In the genomic region with DNA sequence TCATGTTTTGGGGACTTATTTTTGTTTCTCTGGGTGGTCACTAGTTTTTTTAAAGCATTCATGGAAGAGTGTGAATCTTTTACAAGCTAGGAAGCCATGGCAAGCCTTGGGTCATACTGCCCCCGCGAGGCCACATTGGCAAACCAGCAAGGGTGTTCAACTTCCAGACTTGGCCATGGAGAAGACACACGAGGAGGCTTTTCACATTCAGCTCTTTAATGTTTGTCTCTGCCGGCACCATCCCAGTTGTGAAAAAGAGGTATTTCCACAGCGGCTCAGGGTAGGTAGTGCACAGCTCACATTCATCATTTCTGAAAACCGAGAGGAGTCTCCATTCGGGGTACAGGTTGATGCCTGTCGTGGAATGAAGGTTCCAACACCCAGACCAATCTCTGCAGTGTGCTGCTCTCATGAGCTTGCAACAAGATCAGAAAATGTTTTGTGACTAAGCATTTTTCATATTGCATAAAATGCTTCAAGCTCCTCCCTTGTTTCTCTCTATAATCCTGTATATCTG, we compare ENCODE assay signal across 1 cellular context.
A peak's percentile ranks its signal among the peaks of the same experiment; 100 is the strongest.
TF ChIP-seq lines count a peak whose summit lies in the region.

No MANE protein-coding gene starts in this region.

TF ChIP-seq in GM23338, 12 proteins besides CTCF, POLR2A, EP300 and RAD21:
- TF ChIP-seq, protein P1, sequence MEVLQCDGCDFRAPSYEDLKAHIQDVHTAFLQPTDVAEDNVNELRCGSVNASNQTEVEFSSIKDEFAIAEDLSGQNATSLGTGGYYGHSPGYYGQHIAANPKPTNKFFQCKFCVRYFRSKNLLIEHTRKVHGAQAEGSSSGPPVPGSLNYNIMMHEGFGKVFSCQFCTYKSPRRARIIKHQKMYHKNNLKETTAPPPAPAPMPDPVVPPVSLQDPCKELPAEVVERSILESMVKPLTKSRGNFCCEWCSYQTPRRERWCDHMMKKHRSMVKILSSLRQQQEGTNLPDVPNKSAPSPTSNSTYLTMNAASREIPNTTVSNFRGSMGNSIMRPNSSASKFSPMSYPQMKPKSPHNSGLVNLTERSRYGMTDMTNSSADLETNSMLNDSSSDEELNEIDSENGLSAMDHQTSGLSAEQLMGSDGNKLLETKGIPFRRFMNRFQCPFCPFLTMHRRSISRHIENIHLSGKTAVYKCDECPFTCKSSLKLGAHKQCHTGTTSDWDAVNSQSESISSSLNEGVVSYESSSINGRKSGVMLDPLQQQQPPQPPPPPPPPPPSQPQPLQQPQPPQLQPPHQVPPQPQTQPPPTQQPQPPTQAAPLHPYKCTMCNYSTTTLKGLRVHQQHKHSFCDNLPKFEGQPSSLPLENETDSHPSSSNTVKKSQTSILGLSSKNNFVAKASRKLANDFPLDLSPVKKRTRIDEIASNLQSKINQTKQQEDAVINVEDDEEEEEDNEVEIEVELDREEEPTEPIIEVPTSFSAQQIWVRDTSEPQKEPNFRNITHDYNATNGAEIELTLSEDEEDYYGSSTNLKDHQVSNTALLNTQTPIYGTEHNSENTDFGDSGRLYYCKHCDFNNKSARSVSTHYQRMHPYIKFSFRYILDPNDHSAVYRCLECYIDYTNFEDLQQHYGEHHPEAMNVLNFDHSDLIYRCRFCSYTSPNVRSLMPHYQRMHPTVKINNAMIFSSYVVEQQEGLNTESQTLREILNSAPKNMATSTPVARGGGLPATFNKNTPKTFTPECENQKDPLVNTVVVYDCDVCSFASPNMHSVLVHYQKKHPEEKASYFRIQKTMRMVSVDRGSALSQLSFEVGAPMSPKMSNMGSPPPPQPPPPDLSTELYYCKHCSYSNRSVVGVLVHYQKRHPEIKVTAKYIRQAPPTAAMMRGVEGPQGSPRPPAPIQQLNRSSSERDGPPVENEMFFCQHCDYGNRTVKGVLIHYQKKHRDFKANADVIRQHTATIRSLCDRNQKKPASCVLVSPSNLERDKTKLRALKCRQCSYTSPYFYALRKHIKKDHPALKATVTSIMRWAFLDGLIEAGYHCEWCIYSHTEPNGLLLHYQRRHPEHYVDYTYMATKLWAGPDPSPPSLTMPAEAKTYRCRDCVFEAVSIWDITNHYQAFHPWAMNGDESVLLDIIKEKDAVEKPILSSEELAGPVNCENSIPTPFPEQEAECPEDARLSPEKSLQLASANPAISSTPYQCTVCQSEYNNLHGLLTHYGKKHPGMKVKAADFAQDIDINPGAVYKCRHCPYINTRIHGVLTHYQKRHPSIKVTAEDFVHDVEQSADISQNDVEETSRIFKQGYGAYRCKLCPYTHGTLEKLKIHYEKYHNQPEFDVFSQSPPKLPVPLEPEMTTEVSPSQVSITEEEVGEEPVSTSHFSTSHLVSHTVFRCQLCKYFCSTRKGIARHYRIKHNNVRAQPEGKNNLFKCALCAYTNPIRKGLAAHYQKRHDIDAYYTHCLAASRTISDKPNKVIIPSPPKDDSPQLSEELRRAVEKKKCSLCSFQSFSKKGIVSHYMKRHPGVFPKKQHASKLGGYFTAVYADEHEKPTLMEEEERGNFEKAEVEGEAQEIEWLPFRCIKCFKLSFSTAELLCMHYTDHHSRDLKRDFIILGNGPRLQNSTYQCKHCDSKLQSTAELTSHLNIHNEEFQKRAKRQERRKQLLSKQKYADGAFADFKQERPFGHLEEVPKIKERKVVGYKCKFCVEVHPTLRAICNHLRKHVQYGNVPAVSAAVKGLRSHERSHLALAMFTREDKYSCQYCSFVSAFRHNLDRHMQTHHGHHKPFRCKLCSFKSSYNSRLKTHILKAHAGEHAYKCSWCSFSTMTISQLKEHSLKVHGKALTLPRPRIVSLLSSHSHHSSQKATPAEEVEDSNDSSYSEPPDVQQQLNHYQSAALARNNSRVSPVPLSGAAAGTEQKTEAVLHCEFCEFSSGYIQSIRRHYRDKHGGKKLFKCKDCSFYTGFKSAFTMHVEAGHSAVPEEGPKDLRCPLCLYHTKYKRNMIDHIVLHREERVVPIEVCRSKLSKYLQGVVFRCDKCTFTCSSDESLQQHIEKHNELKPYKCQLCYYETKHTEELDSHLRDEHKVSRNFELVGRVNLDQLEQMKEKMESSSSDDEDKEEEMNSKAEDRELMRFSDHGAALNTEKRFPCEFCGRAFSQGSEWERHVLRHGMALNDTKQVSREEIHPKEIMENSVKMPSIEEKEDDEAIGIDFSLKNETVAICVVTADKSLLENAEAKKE (CRISPR knock-in tag; IDR thresholded peaks at IDR 0.05), result peak; percentile 60
- no peak for TF ChIP-seq CREB1 (CRISPR knock-in tag; IDR thresholded peaks at IDR 0.05; ENCODE audit: low read depth)
